28 cellular contexts compared by ENCODE assay signal in genomic region chr14:105384605-105385321, GRCh38. TPM values are rescaled to one million over a fixed set of nuclear protein-coding genes. Genes with fewer than 3 reads are reported as not detected.
"Had no signal": no experiment of that assay in that cellular context is flagged by ENCODE, and none has a peak within 500 bp of the region (broad histone marks: within the 10 kb centered on the region; RNA-seq: fewer than 3 reads in every experiment).

No MANE protein-coding gene starts in this region.

- H3K4me3 ChIP-seq: ascending aorta, body of pancreas had no signal

- H3K36me3 Mint-ChIP-seq: activated CD8-positive, alpha-beta memory T cell treated with anti-CD3 and anti-CD28 coated beads, Interleukin-2, amount 10 ng/mL, durations not matched to agents 7 days and 5 days; activated naive CD4-positive, alpha-beta T cell treated with anti-CD3 and anti-CD28 coated beads, Interleukin-2, amount 50 U/mL, for 24 hours had no signal

- ATAC-seq: activated CD8-positive, alpha-beta memory T cell treated with anti-CD3 and anti-CD28 coated beads, Interleukin-2, amount 10 ng/mL, durations not matched to agents 7 days and 5 days; body of pancreas; Panc1; T-helper 17 cell had no signal

- H3K9me3 ChIP-seq: ascending aorta, body of pancreas had no signal

- H3K27ac ChIP-seq: ascending aorta, body of pancreas, KMS-11 had no signal

- DNase-seq: activated B cell treated with CpG ODN at 0.5 μM for 24 hours; activated CD4-positive, alpha-beta T cell treated with anti-CD3 and anti-CD28 coated beads for 1 hour; activated CD4-positive, alpha-beta T cell treated with anti-CD3 and anti-CD28 coated beads, Interleukin-2, amount 10 ng/mL, durations not matched to agents 24 days and 14 days; activated CD4-positive, alpha-beta T cell treated with anti-CD3 and anti-CD28 coated beads, Interleukin-2, amount 50 U/mL, for 48 hours; activated CD8-positive, alpha-beta memory T cell treated with anti-CD3 and anti-CD28 coated beads, Interleukin-2, amount 10 ng/mL, durations not matched to agents 7 days and 5 days; activated effector memory CD4-positive, alpha-beta T cell treated with Interleukin-2 at 50 U/mL for 16 hours; activated naive CD4-positive, alpha-beta T cell; activated T-cell treated with anti-CD3 and anti-CD28 coated beads, Interleukin-2, amount 50 U/mL, for 24 hours; amniotic stem cell; body of pancreas; NCI-H1092; NCI-H1417; NCI-H1930; NCI-H2171 treated with DMSO at 0.1 percent for 48 hours; NCI-H345; NCI-H510A treated with DMSO at 0.1 percent for 48 hours; NCI-H69; NK-92 treated with Interleukin-12 subunit alpha and Interleukin-12 subunit beta, amount 100 ng/mL, for 24 hours; OCI-M1; RPMI8226; SHP77 treated with DMSO at 0.1 percent for 48 hours; T-helper 17 cell; T1000 had no signal

- H3K4me2 ChIP-seq: KMS-11 had no signal

- H3K9ac ChIP-seq: KMS-11 had no signal

- H3K4me1 ChIP-seq: ascending aorta had no signal

- H3K9me3 Mint-ChIP-seq: activated B cell treated with CpG ODN at 0.5 μM for 24 hours; activated CD4-positive, alpha-beta T cell treated with anti-CD3 and anti-CD28 coated beads, Interleukin-2, amount 10 ng/mL, durations not matched to agents 24 days and 14 days; activated naive CD4-positive, alpha-beta T cell treated with anti-CD3 and anti-CD28 coated beads, Interleukin-2, amount 50 U/mL, for 24 hours; activated T-cell treated with anti-CD3 and anti-CD28 coated beads, Interleukin-2, amount 50 U/mL, for 24 hours; activated T-helper 1 cell treated with anti-CD3 and anti-CD28 coated beads, Interleukin-12 subunit alpha, Interleukin-12 subunit beta, Interleukin-2, Interleukin-4 antibody, amounts not matched to agents 30 ng/mL and 10 ng/mL and 1 ng/mL, durations not matched to agents 14 hours and 24 hours and 36 hours had no signal

- H3K4me3 Mint-ChIP-seq: activated B cell treated with CpG ODN at 0.5 μM for 24 hours; activated CD4-positive, alpha-beta T cell treated with anti-CD3 and anti-CD28 coated beads, Interleukin-2, amount 10 ng/mL, durations not matched to agents 24 days and 14 days; activated CD8-positive, alpha-beta memory T cell treated with anti-CD3 and anti-CD28 coated beads, Interleukin-2, amount 10 ng/mL, durations not matched to agents 7 days and 5 days; activated naive CD4-positive, alpha-beta T cell treated with anti-CD3 and anti-CD28 coated beads, Interleukin-2, amount 50 U/mL, for 24 hours; activated T-cell treated with anti-CD3 and anti-CD28 coated beads, Interleukin-2, amount 50 U/mL, for 24 hours; activated T-helper 1 cell treated with anti-CD3 and anti-CD28 coated beads, Interleukin-12 subunit alpha, Interleukin-12 subunit beta, Interleukin-2, Interleukin-4 antibody, amounts not matched to agents 30 ng/mL and 10 ng/mL and 1 ng/mL, durations not matched to agents 14 hours and 24 hours and 36 hours; T-helper 17 cell had no signal

- H3K27me3 Mint-ChIP-seq: activated B cell treated with CpG ODN at 0.5 μM for 24 hours; activated CD4-positive, alpha-beta T cell treated with anti-CD3 and anti-CD28 coated beads, Interleukin-2, amount 10 ng/mL, durations not matched to agents 24 days and 14 days; activated CD8-positive, alpha-beta memory T cell treated with anti-CD3 and anti-CD28 coated beads, Interleukin-2, amount 10 ng/mL, durations not matched to agents 7 days and 5 days; activated naive CD4-positive, alpha-beta T cell treated with anti-CD3 and anti-CD28 coated beads, Interleukin-2, amount 50 U/mL, for 24 hours; activated T-cell treated with anti-CD3 and anti-CD28 coated beads, Interleukin-2, amount 50 U/mL, for 24 hours; T-helper 17 cell had no signal

- H3K4me1 Mint-ChIP-seq: activated CD4-positive, alpha-beta T cell treated with anti-CD3 and anti-CD28 coated beads, Interleukin-2, amount 10 ng/mL, durations not matched to agents 24 days and 14 days; activated naive CD4-positive, alpha-beta T cell treated with anti-CD3 and anti-CD28 coated beads, Interleukin-2, amount 50 U/mL, for 24 hours had no signal

- H3K27me3 ChIP-seq: ascending aorta, body of pancreas had no signal

- H3K27ac Mint-ChIP-seq: activated B cell treated with CpG ODN at 0.5 μM for 24 hours; activated CD4-positive, alpha-beta T cell treated with anti-CD3 and anti-CD28 coated beads, Interleukin-2, amount 10 ng/mL, durations not matched to agents 24 days and 14 days; activated CD8-positive, alpha-beta memory T cell treated with anti-CD3 and anti-CD28 coated beads, Interleukin-2, amount 10 ng/mL, durations not matched to agents 7 days and 5 days; activated naive CD4-positive, alpha-beta T cell treated with anti-CD3 and anti-CD28 coated beads, Interleukin-2, amount 50 U/mL, for 24 hours; activated T-cell treated with anti-CD3 and anti-CD28 coated beads, Interleukin-2, amount 50 U/mL, for 24 hours; activated T-helper 1 cell treated with anti-CD3 and anti-CD28 coated beads, Interleukin-12 subunit alpha, Interleukin-12 subunit beta, Interleukin-2, Interleukin-4 antibody, amounts not matched to agents 30 ng/mL and 10 ng/mL and 1 ng/mL, durations not matched to agents 14 hours and 24 hours and 36 hours; T-helper 17 cell had no signal

RNA-seq across cellular contexts. Expression of gene TEX22, which starts 13.6 kb away (rescaled TPM):
- total RNA-seq: ascending aorta had no signal
